ENCODE assay signal across 13 cellular contexts in the genomic region with DNA sequence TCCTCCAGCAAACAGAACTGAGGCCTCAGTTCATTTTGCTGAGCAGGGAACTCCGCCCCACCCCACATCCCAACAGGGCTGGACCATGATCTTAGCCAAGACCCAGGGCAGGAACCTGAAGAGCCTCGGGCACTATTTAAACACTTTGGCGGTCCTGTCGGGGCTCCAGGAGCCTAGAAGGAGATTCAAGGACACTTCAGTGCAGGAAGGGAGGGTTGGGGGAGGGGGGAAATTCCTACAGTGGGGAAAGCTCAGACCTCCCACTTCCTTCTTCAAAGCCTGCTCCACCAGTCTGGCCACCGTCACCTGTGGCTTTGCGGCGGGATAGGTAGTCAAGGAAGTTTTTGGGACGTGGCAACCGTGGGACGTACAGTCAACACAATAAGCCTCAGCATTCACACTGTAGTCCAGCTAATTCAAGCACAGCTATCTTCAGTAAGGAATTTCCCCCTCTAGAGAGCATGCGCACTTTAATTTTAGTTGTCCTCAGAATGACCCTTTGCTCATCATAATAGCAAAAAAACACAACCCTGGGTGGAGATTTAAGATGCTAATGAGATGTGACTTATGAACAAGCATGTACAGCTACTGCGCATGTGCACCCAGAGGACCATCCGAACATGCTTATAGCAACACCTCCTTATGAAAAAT. TPM values are rescaled to one million over a fixed set of nuclear protein-coding genes. Genes with fewer than 3 reads are reported as not detected.
DNase-seq lines count a peak whose midpoint lies in the region; ATAC-seq, FAIRE-seq and TF ChIP-seq lines count a peak whose summit lies in the region.
"Had no signal": no experiment of that assay in that cellular context is flagged by ENCODE, and none has a peak within 500 bp of the region (broad histone marks: within the 10 kb centered on the region; RNA-seq: fewer than 3 reads in every experiment).

No MANE protein-coding gene starts in this region.

- peaks cover 7 to 15% of the 10 kb centered on the region in 2 donors for H3K4me1 ChIP-seq in muscle layer of duodenum (ENCODE audit: control insufficient read depth in 1 of 2, insufficient read depth in 2 of 2, low read length in 2 of 2)

- intact Hi-C loops in left colon (cut with DNase I, micrococcal nuclease), result no loop called here

- no peak for FAIRE-seq in D721Med (lab: Jason Lieb, UNC)
- FAIRE-seq: GM12891 had no signal

- no peaks in the 10 kb centered on the region for H3K27me3 ChIP-seq in muscle layer of duodenum (ENCODE audit: low read depth, low read length)

- peaks cover 18% of the 10 kb centered on the region for H3K9me3 Mint-ChIP-seq in WTC11
- peaks cover 4% of the 10 kb centered on the region for H3K9me3 Mint-ChIP-seq in type B pancreatic cell

- peaks cover 19% of the 10 kb centered on the region for H3K36me3 Mint-ChIP-seq in WTC11
- no peaks in the 10 kb centered on the region for H3K36me3 Mint-ChIP-seq in type B pancreatic cell

- DNase-seq in WTC11 (ENCODE audit: low spot score) (no peak), fibroblast of the aortic adventitia (ENCODE audit: low read depth) (peak; percentile 94), type B pancreatic cell (ENCODE audit: extremely low spot score, unreplicated experiment) (no peak), left colon (no peak), D721Med (ENCODE audit: insufficient read length, low spot score) (no peak), NCI-H2029 (lab: John Stamatoyannopoulos, UW) (no peak)
- DNase-seq: activated CD8-positive, alpha-beta memory T cell treated with anti-CD3 and anti-CD28 coated beads, Interleukin-2, amount 50 U/mL, for 48 hours; DMS 273 treated with DMSO at 0.1 percent for 48 hours; NCI-H1436 treated with DMSO at 0.1 percent for 48 hours; posterior cingulate gyrus had no signal

- peak; percentile 69 for ATAC-seq in WTC11
- no peak for ATAC-seq in left colon
- ATAC-seq in HG03342 (IDR thresholded peaks at IDR 0.05; ENCODE audit: unreplicated experiment), result no peak

- H3K9me3 ChIP-seq in muscle layer of duodenum (ENCODE audit: control insufficient read depth in 1 of 2, low read length in 2 of 2), result no peaks in the 10 kb centered on the region

- no peak overlapping the region for H3K4me3 ChIP-seq in fibroblast of the aortic adventitia (ENCODE audit: low read depth, low read length)
- no peak overlapping the region for H3K4me3 ChIP-seq in muscle layer of duodenum (ENCODE audit: low read depth in 1 of 2, low read length in 2 of 2)

- POLR2A ChIA-PET in WTC11 (lab: Charles Lee), result no interaction called here

- CTCF ChIA-PET in WTC11 (lab: Charles Lee), result no interaction called here

- TF ChIP-seq CTCF in WTC11 (IDR thresholded peaks at IDR 0.05) (no peak), fibroblast of the aortic adventitia (IDR thresholded peaks at IDR 0.05; ENCODE audit: insufficient read depth, low read length) (no peak), type B pancreatic cell (conservative IDR thresholded peaks at IDR 0.05) (no peak), D721Med (IDR thresholded peaks at IDR 0.05; ENCODE audit: insufficient read depth, missing control alignments) (no peak)

- H3K27me3 Mint-ChIP-seq in WTC11 (ENCODE audit: low read depth) (no peaks in the 10 kb centered on the region), type B pancreatic cell (no peaks in the 10 kb centered on the region)

- H3K4me1 Mint-ChIP-seq in WTC11, result peaks cover 19% of the 10 kb centered on the region
- peaks cover 28% of the 10 kb centered on the region for H3K4me1 Mint-ChIP-seq in type B pancreatic cell (ENCODE audit: unreplicated experiment)

- no peak overlapping the region for H3K4me3 Mint-ChIP-seq in WTC11
- peak overlapping the region; percentile 55 for H3K4me3 Mint-ChIP-seq in type B pancreatic cell

- H3K27ac Mint-ChIP-seq in WTC11 (no peak overlapping the region; the same call in 1 of the 2 replicates), type B pancreatic cell (peak overlapping the region; percentile 91)

- H3K27ac ChIP-seq in muscle layer of duodenum (ENCODE audit: low read length), result peak overlapping the region; percentile 43

- no peaks in the 10 kb centered on the region for H3K36me3 ChIP-seq in muscle layer of duodenum (ENCODE audit: control insufficient read depth in 1 of 2, insufficient read depth in 2 of 2, low read length in 2 of 2)

TF ChIP-seq in WTC11, 78 proteins besides CTCF, POLR2A, EP300 and RAD21:
- TF ChIP-seq, protein P1, sequence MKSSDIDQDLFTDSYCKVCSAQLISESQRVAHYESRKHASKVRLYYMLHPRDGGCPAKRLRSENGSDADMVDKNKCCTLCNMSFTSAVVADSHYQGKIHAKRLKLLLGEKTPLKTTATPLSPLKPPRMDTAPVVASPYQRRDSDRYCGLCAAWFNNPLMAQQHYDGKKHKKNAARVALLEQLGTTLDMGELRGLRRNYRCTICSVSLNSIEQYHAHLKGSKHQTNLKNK (CRISPR knock-in tag; IDR thresholded peaks at IDR 0.05), result no peak
- TF ChIP-seq, protein P2, sequence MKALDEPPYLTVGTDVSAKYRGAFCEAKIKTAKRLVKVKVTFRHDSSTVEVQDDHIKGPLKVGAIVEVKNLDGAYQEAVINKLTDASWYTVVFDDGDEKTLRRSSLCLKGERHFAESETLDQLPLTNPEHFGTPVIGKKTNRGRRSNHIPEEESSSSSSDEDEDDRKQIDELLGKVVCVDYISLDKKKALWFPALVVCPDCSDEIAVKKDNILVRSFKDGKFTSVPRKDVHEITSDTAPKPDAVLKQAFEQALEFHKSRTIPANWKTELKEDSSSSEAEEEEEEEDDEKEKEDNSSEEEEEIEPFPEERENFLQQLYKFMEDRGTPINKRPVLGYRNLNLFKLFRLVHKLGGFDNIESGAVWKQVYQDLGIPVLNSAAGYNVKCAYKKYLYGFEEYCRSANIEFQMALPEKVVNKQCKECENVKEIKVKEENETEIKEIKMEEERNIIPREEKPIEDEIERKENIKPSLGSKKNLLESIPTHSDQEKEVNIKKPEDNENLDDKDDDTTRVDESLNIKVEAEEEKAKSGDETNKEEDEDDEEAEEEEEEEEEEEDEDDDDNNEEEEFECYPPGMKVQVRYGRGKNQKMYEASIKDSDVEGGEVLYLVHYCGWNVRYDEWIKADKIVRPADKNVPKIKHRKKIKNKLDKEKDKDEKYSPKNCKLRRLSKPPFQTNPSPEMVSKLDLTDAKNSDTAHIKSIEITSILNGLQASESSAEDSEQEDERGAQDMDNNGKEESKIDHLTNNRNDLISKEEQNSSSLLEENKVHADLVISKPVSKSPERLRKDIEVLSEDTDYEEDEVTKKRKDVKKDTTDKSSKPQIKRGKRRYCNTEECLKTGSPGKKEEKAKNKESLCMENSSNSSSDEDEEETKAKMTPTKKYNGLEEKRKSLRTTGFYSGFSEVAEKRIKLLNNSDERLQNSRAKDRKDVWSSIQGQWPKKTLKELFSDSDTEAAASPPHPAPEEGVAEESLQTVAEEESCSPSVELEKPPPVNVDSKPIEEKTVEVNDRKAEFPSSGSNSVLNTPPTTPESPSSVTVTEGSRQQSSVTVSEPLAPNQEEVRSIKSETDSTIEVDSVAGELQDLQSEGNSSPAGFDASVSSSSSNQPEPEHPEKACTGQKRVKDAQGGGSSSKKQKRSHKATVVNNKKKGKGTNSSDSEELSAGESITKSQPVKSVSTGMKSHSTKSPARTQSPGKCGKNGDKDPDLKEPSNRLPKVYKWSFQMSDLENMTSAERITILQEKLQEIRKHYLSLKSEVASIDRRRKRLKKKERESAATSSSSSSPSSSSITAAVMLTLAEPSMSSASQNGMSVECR (CRISPR knock-in tag; IDR thresholded peaks at IDR 0.05; ENCODE audit: borderline replicate concordance), result no peak
- no peak for TF ChIP-seq GRHL2 (CRISPR knock-in tag; IDR thresholded peaks at IDR 0.05; ENCODE audit: insufficient replicate concordance, severe bottlenecking)
- TF ChIP-seq, protein P3, sequence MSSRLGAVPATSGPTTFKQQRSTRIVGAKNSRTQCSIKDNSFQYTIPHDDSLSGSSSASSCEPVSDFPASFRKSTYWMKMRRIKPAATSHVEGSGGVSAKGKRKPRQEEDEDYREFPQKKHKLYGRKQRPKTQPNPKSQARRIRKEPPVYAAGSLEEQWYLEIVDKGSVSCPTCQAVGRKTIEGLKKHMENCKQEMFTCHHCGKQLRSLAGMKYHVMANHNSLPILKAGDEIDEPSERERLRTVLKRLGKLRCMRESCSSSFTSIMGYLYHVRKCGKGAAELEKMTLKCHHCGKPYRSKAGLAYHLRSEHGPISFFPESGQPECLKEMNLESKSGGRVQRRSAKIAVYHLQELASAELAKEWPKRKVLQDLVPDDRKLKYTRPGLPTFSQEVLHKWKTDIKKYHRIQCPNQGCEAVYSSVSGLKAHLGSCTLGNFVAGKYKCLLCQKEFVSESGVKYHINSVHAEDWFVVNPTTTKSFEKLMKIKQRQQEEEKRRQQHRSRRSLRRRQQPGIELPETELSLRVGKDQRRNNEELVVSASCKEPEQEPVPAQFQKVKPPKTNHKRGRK (CRISPR knock-in tag; IDR thresholded peaks at IDR 0.05; ENCODE audit: borderline replicate concordance), result no peak
- TF ChIP-seq CREB1 (CRISPR knock-in tag; IDR thresholded peaks at IDR 0.05), result no peak
- no peak for TF ChIP-seq IRF2 (CRISPR knock-in tag; IDR thresholded peaks at IDR 0.05; ENCODE audit: borderline replicate concordance, low read depth)

RNA-seq across cellular contexts. Expression of a gene that starts 30.9 kb away (rescaled TPM):
- total RNA-seq in WTC11 (2021), result 5.9 to 7.1 TPM (median 6.3 TPM) in 3 replicates
- 12.8 and 31.1 TPM in 2 replicates for total RNA-seq in fibroblast of the aortic adventitia (ENCODE audit: low replicate concordance)
- 9.3 and 37.9 TPM in 2 replicates for total RNA-seq in type B pancreatic cell (ENCODE audit: low replicate concordance)
- 1 to 10 TPM; 1.7 to 3.2 TPM for total RNA-seq in left colon
